In the genomic region with DNA sequence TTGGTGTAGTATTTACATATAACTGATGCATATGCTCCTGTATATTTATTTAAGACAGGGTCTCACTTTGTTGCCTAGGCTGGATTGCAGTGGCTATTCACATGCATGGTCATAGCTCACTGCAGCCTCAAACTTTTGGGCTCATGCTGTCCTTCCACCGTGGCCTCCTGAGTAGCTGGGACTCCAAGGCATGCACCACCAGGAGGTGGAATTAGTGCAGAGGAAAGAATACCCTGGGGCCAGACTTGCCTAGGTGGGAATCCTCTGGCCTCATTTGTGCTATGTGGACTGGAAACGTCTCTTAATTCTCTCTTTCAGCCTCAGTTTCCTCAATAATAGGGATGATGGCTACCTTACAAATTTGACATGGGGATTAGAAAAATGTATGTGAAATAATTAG, we compare ENCODE assay signal across 25 cellular contexts. TPM values are rescaled to one million over a fixed set of nuclear protein-coding genes. Genes with fewer than 3 reads are reported as not detected.
DNase-seq lines count a peak whose midpoint lies in the region; ATAC-seq and TF ChIP-seq lines count a peak whose summit lies in the region.
"Had no signal": no experiment of that assay in that cellular context is flagged by ENCODE, and none has a peak within 500 bp of the region (broad histone marks: within the 10 kb centered on the region; RNA-seq: fewer than 3 reads in every experiment).

No MANE protein-coding gene starts in this region.

- no peaks in the 10 kb centered on the region for H3K9me3 ChIP-seq in hepatocyte (ENCODE audit: low read depth)
- H3K9me3 ChIP-seq: BE2C had no signal

- H3K36me3 Mint-ChIP-seq in activated CD4-positive, alpha-beta T cell treated with anti-CD3 and anti-CD28 coated beads, Interleukin-2, amount 10 ng/mL, durations not matched to agents 7 days and 5 days (ENCODE audit: low read depth), result peaks cover 10% of the 10 kb centered on the region
- no peaks in the 10 kb centered on the region for H3K36me3 Mint-ChIP-seq in T-cell
- H3K36me3 Mint-ChIP-seq in stimulated activated naive B cell treated with anti-CD40 and anti-IgM and Interleukin-4, amounts not matched to agents 10 μg/mL and 1 μg/mL and 100 μg/mL, for 72 hours, result peaks cover 5% of the 10 kb centered on the region in 2 donors
- H3K36me3 Mint-ChIP-seq: IgD-negative memory B cell had no signal

- CTCF ChIA-PET in activated CD4-positive, alpha-beta T cell treated with anti-CD3 and anti-CD28 coated beads, Interleukin-2, amount 10 ng/mL, durations not matched to agents 7 days and 5 days (lab: Charles Lee), result no interaction called here
- CTCF ChIA-PET in T-cell (lab: Charles Lee), result no interaction called here

- no peak for TF ChIP-seq CTCF in hepatocyte (IDR thresholded peaks at IDR 0.05; ENCODE audit: poor library complexity)

- peaks cover 27% of the 10 kb centered on the region for H3K4me1 Mint-ChIP-seq in activated CD4-positive, alpha-beta T cell treated with anti-CD3 and anti-CD28 coated beads, Interleukin-2, amount 10 ng/mL, durations not matched to agents 7 days and 5 days
- peaks cover 20 to 24% (median 23%) of the 10 kb centered on the region in 3 donors for H3K4me1 Mint-ChIP-seq in T-cell
- peaks cover 17 to 38% of the 10 kb centered on the region in 2 donors for H3K4me1 Mint-ChIP-seq in stimulated activated naive B cell treated with anti-CD40 and anti-IgM and Interleukin-4, amounts not matched to agents 10 μg/mL and 1 μg/mL and 100 μg/mL, for 72 hours

- peak overlapping the region; percentile 99 for H3K4me3 Mint-ChIP-seq in activated CD4-positive, alpha-beta T cell treated with anti-CD3 and anti-CD28 coated beads, Interleukin-2, amount 10 ng/mL, durations not matched to agents 7 days and 5 days
- peak overlapping the region in 2 of 3 donors; percentile 11 to 93 for H3K4me3 Mint-ChIP-seq in T-cell
- no peak overlapping the region for H3K4me3 Mint-ChIP-seq in stimulated activated naive B cell treated with anti-CD40 and anti-IgM and Interleukin-4, amounts not matched to agents 10 μg/mL and 1 μg/mL and 100 μg/mL, for 72 hours

- no peaks in the 10 kb centered on the region for H3K27me3 ChIP-seq in hepatocyte
- H3K27me3 ChIP-seq: BE2C had no signal

- H3K4me3 ChIP-seq in GM08714 (ENCODE audit: low read length), result peak overlapping the region; percentile 86; the same call in 1 of the 2 replicates
- no peak overlapping the region for H3K4me3 ChIP-seq in hepatocyte

- peaks cover 18% of the 10 kb centered on the region for H3K4me1 ChIP-seq in hepatocyte (ENCODE audit: insufficient read depth)
- H3K4me1 ChIP-seq: BE2C had no signal

- ATAC-seq in T-cell (replicated peaks in 1 of 4) (no peak), GM19395 (IDR thresholded peaks at IDR 0.05; ENCODE audit: unreplicated experiment) (no peak)
- ATAC-seq in stimulated activated naive B cell treated with anti-CD40 and anti-IgM and Interleukin-4, amounts not matched to agents 10 μg/mL and 1 μg/mL and 100 μg/mL, for 72 hours (replicated peaks), result no peak
- ATAC-seq: left colon; naive thymus-derived CD4-positive, alpha-beta T cell; right cardiac atrium had no signal

- POLR2A ChIA-PET in activated CD4-positive, alpha-beta T cell treated with anti-CD3 and anti-CD28 coated beads, Interleukin-2, amount 10 ng/mL, durations not matched to agents 7 days and 5 days (lab: Charles Lee), result no interaction called here
- POLR2A ChIA-PET in T-cell (lab: Charles Lee), result no interaction called here

- H3K9me3 Mint-ChIP-seq in activated CD4-positive, alpha-beta T cell treated with anti-CD3 and anti-CD28 coated beads, Interleukin-2, amount 10 ng/mL, durations not matched to agents 7 days and 5 days, result no peaks in the 10 kb centered on the region
- H3K9me3 Mint-ChIP-seq in T-cell, result no peaks in the 10 kb centered on the region
- no peaks in the 10 kb centered on the region for H3K9me3 Mint-ChIP-seq in stimulated activated naive B cell treated with anti-CD40 and anti-IgM and Interleukin-4, amounts not matched to agents 10 μg/mL and 1 μg/mL and 100 μg/mL, for 72 hours

- peaks cover 61% of the 10 kb centered on the region for H3K79me2 ChIP-seq in hepatocyte

- DNase-seq in activated CD4-positive, alpha-beta T cell treated with anti-CD3 and anti-CD28 coated beads, Interleukin-2, amount 10 ng/mL, durations not matched to agents 7 days and 5 days, result no peak
- no peak for DNase-seq in activated CD4-positive, alpha-beta T cell treated with anti-CD3 and anti-CD28 coated beads for 1 hour
- DNase-seq in T-cell (no peak), hepatocyte (ENCODE audit: low spot score) (no peak)
- DNase-seq in stimulated activated naive B cell treated with anti-CD40 and anti-IgM and Interleukin-4, amounts not matched to agents 10 μg/mL and 1 μg/mL and 100 μg/mL, for 72 hours, result no peak
- no peak for DNase-seq in stimulated activated CD4-positive, alpha-beta T cell treated with anti-CD3 and anti-CD28 coated beads, Interleukin-15, amount 100 ng/mL, for 24 hours
- DNase-seq: activated CD4-positive, alpha-beta T cell treated with anti-CD3 and anti-CD28 coated beads for 48 hours; activated effector memory CD4-positive, alpha-beta T cell treated with anti-CD3 and anti-CD28 coated beads, Interleukin-2, amount 50 U/mL, for 16 hours; BE2C; Calu3; caudate nucleus; dermis blood vessel endothelial cell; head of caudate nucleus; left colon; naive thymus-derived CD4-positive, alpha-beta T cell; NCI-H1694; right cardiac atrium; SHP77 treated with DMSO at 0.1 percent for 48 hours; stimulated activated CD8-positive, alpha-beta memory T cell treated with anti-CD3 and anti-CD28 coated beads, Interleukin-4, amount 100 ng/mL, for 48 hours; substantia nigra; T-helper 1 cell had no signal

- H3K36me3 ChIP-seq in hepatocyte (replicated peaks; ENCODE audit: insufficient read depth, low read depth), result no peaks in the 10 kb centered on the region
- H3K36me3 ChIP-seq: BE2C had no signal

- 68% methylated on average over 2 of the region's 2 CpGs for WGBS in hepatocyte (ENCODE audit: low lambda C conversion rate, missing lambda C conversion rate)

- no peak overlapping the region for H3K27ac Mint-ChIP-seq in activated CD4-positive, alpha-beta T cell treated with anti-CD3 and anti-CD28 coated beads, Interleukin-2, amount 10 ng/mL, durations not matched to agents 7 days and 5 days
- no peak overlapping the region for H3K27ac Mint-ChIP-seq in T-cell
- H3K27ac Mint-ChIP-seq in stimulated activated naive B cell treated with anti-CD40 and anti-IgM and Interleukin-4, amounts not matched to agents 10 μg/mL and 1 μg/mL and 100 μg/mL, for 72 hours, result no peak overlapping the region
- H3K27ac Mint-ChIP-seq: naive thymus-derived CD4-positive, alpha-beta T cell had no signal

- H3K4me2 ChIP-seq in hepatocyte, result peak overlapping the region; percentile 84

- no peak overlapping the region for H3K27ac ChIP-seq in hepatocyte
- H3K27ac ChIP-seq: parathyroid adenoma had no signal

- no peaks in the 10 kb centered on the region for H3K27me3 Mint-ChIP-seq in activated CD4-positive, alpha-beta T cell treated with anti-CD3 and anti-CD28 coated beads, Interleukin-2, amount 10 ng/mL, durations not matched to agents 7 days and 5 days
- no peaks in the 10 kb centered on the region for H3K27me3 Mint-ChIP-seq in T-cell
- no peaks in the 10 kb centered on the region for H3K27me3 Mint-ChIP-seq in stimulated activated naive B cell treated with anti-CD40 and anti-IgM and Interleukin-4, amounts not matched to agents 10 μg/mL and 1 μg/mL and 100 μg/mL, for 72 hours
- H3K27me3 Mint-ChIP-seq: IgD-negative memory B cell had no signal

- peaks cover 12% of the 10 kb centered on the region for H4K20me1 ChIP-seq in hepatocyte (ENCODE audit: insufficient read depth, poor library complexity, severe bottlenecking)

- H3K9me2 ChIP-seq in hepatocyte (replicated peaks; ENCODE audit: insufficient read depth), result no peaks in the 10 kb centered on the region

- H2AFZ ChIP-seq in hepatocyte, result no peak overlapping the region
- H2AFZ ChIP-seq: parathyroid adenoma had no signal

RNA-seq across cellular contexts. Expression of gene CEP192, which starts 2.3 kb away (rescaled TPM):
- 10 to 100 TPM; 52.3 to 55.1 TPM for total RNA-seq in activated CD4-positive, alpha-beta T cell treated with anti-CD3 and anti-CD28 coated beads, Interleukin-2, amount 10 ng/mL, durations not matched to agents 7 days and 5 days
- total RNA-seq in T-cell (10 to 100 TPM; 28.9 to 37.2 (median 32.9) TPM), hepatocyte (16.5 and 17.4 TPM in 2 replicates)
- polyA plus RNA-seq in hepatocyte, result 7.9 and 9.8 TPM in 2 replicates

RNA-seq across cellular contexts. Expression of gene SEH1L, which starts 45.6 kb away (rescaled TPM):
- total RNA-seq in activated CD4-positive, alpha-beta T cell treated with anti-CD3 and anti-CD28 coated beads, Interleukin-2, amount 10 ng/mL, durations not matched to agents 7 days and 5 days, result 10 to 100 TPM; 50.5 to 54.3 TPM
- total RNA-seq in T-cell, result 10 to 100 TPM; 28.4 to 34.9 (median 29.9) TPM
- 25.8 and 27.7 TPM in 2 replicates for total RNA-seq in hepatocyte
- polyA plus RNA-seq in hepatocyte, result 19.1 and 24.0 TPM in 2 replicates

Comparison
In these comparisons a context has a peak if more than half of its experiments do, and no peak if none do; other contexts are left out.
1. H3K4me3 Mint-ChIP-seq: peak in activated CD4-positive, alpha-beta T cell treated with anti-CD3 and anti-CD28 coated beads, Interleukin-2, amount 10 ng/mL, durations not matched to agents 7 days and 5 days (single experiment) and T-cell (2 of 3); none in stimulated activated naive B cell treated with anti-CD40 and anti-IgM and Interleukin-4, amounts not matched to agents 10 μg/mL and 1 μg/mL and 100 μg/mL, for 72 hours (0 of 2).